In the genomic region with DNA sequence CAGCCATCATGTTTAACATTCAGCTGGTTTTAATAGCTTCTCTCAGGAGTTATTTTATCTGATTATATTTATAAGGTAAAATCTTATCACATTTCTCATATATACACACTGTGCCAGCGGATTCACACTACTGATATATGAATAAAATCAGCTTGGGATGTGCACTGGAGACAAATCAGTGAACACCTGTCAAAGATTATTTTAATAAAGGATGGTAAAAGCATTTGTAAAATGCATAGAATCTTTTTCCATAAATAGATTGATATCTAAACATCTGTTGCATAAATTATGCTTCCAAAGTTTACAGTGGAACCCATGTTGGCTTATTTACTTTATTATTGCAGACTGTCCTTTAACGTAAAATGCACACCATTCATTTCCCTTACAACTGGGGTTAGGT, we compare ENCODE assay signal across 20 cellular contexts.
"Had no signal": no experiment of that assay in that cellular context is flagged by ENCODE, and none has a peak within 500 bp of the region (broad histone marks: within the 10 kb centered on the region; RNA-seq: fewer than 3 reads in every experiment).

No MANE protein-coding gene starts in this region.

- FAIRE-seq: RCC 7860 had no signal

- H3K36me3 ChIP-seq: SJSA1 had no signal

- H3K27me3 ChIP-seq: SJSA1 had no signal

- H3K4me3 ChIP-seq: K562, SJSA1, SK-N-MC had no signal

- DNase-seq: Kasumi-1, MM.1S, NCI-H1417, NCI-H1436 treated with DMSO at 0.1 percent for 48 hours, NCI-H1694, NCI-H187 treated with DMSO at 0.1 percent for 48 hours, NCI-H2029 treated with DMSO at 0.1 percent for 48 hours, NCI-H345, NCI-H446 treated with DMSO at 0.1 percent for 48 hours, NCI-H510A treated with DMSO at 0.1 percent for 48 hours, NCI-H526, NCI-H748 treated with DMSO at 0.1 percent for 48 hours, RPMI8226, SIG-M5, SW 1271, T-cell had no signal
